In the genomic region with DNA sequence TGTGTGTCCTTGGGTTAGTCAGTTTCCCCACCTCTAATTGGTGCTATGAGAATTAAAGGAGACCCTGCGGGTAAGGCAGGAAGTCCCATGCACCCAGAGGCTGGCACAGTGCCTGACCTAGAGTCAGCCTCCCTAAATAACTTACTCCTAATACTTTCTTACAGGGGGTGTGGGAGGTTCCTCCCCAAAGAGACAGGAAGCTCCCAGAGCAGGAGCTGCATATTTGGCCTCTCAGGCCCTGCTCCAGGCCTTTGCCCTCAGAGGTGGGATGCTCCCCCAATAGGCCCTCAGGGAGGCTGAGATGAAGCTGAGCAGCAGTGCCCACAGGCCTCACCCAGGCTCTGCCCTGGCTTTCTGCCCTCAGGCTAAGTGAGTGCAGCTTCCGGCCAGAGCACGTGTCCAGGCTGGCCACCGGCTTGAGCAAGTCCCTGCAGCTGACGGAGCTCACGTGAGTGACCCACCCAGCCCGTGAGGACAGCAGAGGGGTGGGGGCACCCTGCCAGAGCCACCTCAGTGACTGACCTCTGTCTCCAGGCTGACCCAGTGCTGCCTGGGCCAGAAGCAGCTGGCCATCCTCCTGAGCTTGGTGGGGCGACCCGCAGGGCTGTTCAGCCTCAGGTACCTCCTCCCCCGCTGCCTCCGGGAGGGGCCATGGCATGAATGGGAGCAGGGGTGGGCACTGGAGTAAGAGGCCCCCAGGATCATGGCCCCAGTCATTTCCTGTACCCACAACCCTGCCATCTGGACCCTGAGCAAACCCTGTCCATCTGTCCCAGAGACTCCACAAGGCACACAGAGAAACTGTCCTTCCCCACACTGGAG, we compare ENCODE assay signal across 8 cellular contexts. TPM values are rescaled to one million over a fixed set of nuclear protein-coding genes. Genes with fewer than 3 reads are reported as not detected.
DNase-seq lines count a peak whose midpoint lies in the region; ATAC-seq and TF ChIP-seq lines count a peak whose summit lies in the region.

No MANE protein-coding gene starts in this region.

- H3K27ac Mint-ChIP-seq in CD8-positive, alpha-beta memory T cell, result peak overlapping the region in 6 of 8 donors; percentile 49 to 84 (median 80)
- peak overlapping the region; percentile 68 to 70 for H3K27ac Mint-ChIP-seq in effector memory CD8-positive, alpha-beta T cell
- peak overlapping the region; percentile 83 for H3K27ac Mint-ChIP-seq in neural crest cell (ENCODE audit: unreplicated experiment)

- no peak overlapping the region for H3K4me3 Mint-ChIP-seq in CD8-positive, alpha-beta memory T cell
- no peak overlapping the region for H3K4me3 Mint-ChIP-seq in effector memory CD8-positive, alpha-beta T cell
- no peak overlapping the region for H3K4me3 Mint-ChIP-seq in neural crest cell

- no peak for DNase-seq in CD8-positive, alpha-beta memory T cell
- DNase-seq in NCI-H524 (lab: John Stamatoyannopoulos, UW) (peak; percentile 61 to 80), neural crest cell (ENCODE audit: low read depth, low spot score) (no peak), NCI-H748 treated with DMSO at 0.1 percent for 48 hours (lab: John Stamatoyannopoulos, UW) (no peak), NCI-H1436 (lab: John Stamatoyannopoulos, UW) (no peak)
- no peak for DNase-seq in effector memory CD8-positive, alpha-beta T cell
- DNase-seq in stimulated activated CD4-positive, alpha-beta T cell treated with anti-CD3 and anti-CD28 coated beads, Interleukin-4, amount 100 ng/mL, for 4 hours, result no peak

- no peaks in the 10 kb centered on the region for H3K27me3 ChIP-seq in CD8-positive, alpha-beta memory T cell (ENCODE audit: insufficient read depth, low read length, poor library complexity, severe bottlenecking)

- H3K4me3 ChIP-seq in CD8-positive, alpha-beta memory T cell (ENCODE audit: low read length), result no peak overlapping the region

- peaks cover 0 to 2% of the 10 kb centered on the region in 2 donors for H3K27me3 Mint-ChIP-seq in CD8-positive, alpha-beta memory T cell
- H3K27me3 Mint-ChIP-seq in effector memory CD8-positive, alpha-beta T cell, result no peaks in the 10 kb centered on the region
- H3K27me3 Mint-ChIP-seq in neural crest cell (ENCODE audit: low read depth), result peaks cover 3% of the 10 kb centered on the region

- H3K4me1 ChIP-seq in CD8-positive, alpha-beta memory T cell (ENCODE audit: insufficient read depth, low read length), result peaks cover 7% of the 10 kb centered on the region

- no peak overlapping the region for H3K27ac ChIP-seq in CD8-positive, alpha-beta memory T cell (ENCODE audit: low read depth, low read length)

- POLR2A ChIA-PET in CD8-positive, alpha-beta memory T cell (lab: Charles Lee), result interaction anchor here (1.4 kb wide), 1 partner anchor 20 kb away, joined by 3 read pairs; no protein-coding TSS in a partner anchor

- ATAC-seq in effector memory CD8-positive, alpha-beta T cell (replicated peaks), result no peak
- no peak for ATAC-seq in HG03342 (IDR thresholded peaks at IDR 0.05; ENCODE audit: unreplicated experiment)

- H3K36me3 ChIP-seq in CD8-positive, alpha-beta memory T cell (ENCODE audit: insufficient read depth, low read length), result peaks cover 36% of the 10 kb centered on the region

- no peak for TF ChIP-seq CTCF in neural crest cell (conservative IDR thresholded peaks at IDR 0.05)

- CTCF ChIA-PET in CD8-positive, alpha-beta memory T cell (lab: Charles Lee), result interaction anchor here (0.8 to 1.5 kb wide), 7 partner anchors 10 to 97 kb away, joined by 3 to 5 read pairs (median 3); no protein-coding TSS in a partner anchor

- H3K9me3 Mint-ChIP-seq in CD8-positive, alpha-beta memory T cell, result no peaks in the 10 kb centered on the region
- no peaks in the 10 kb centered on the region for H3K9me3 Mint-ChIP-seq in effector memory CD8-positive, alpha-beta T cell
- H3K9me3 Mint-ChIP-seq in neural crest cell, result no peaks in the 10 kb centered on the region

- H3K36me3 Mint-ChIP-seq in CD8-positive, alpha-beta memory T cell, result peaks cover 3 to 78% (median 24%) of the 10 kb centered on the region in 3 donors
- peaks cover 72% of the 10 kb centered on the region for H3K36me3 Mint-ChIP-seq in effector memory CD8-positive, alpha-beta T cell (ENCODE audit: insufficient read depth)
- H3K36me3 Mint-ChIP-seq in neural crest cell (ENCODE audit: low read depth), result no peaks in the 10 kb centered on the region

- H3K9me3 ChIP-seq in CD8-positive, alpha-beta memory T cell (ENCODE audit: low read length), result no peaks in the 10 kb centered on the region

- peaks cover 15 to 24% (median 21%) of the 10 kb centered on the region in 3 donors for H3K4me1 Mint-ChIP-seq in CD8-positive, alpha-beta memory T cell
- peaks cover 5 to 12% of the 10 kb centered on the region in 2 donors for H3K4me1 Mint-ChIP-seq in effector memory CD8-positive, alpha-beta T cell (ENCODE audit: low read depth in 2 of 2)
- H3K4me1 Mint-ChIP-seq in neural crest cell, result peaks cover 12% of the 10 kb centered on the region

RNA-seq across cellular contexts. Expression of a gene that starts 31.1 kb away (rescaled TPM):
- 1 to 10 TPM; 9.4 TPM for total RNA-seq in CD8-positive, alpha-beta memory T cell
- 90.4 TPM for polyA plus RNA-seq in CD8-positive, alpha-beta memory T cell
- total RNA-seq in neural crest cell, result 33.1 and 36.9 TPM in 2 replicates

Comparison
In these comparisons a context has a peak if more than half of its experiments do, and no peak if none do; other contexts are left out.
1. DNase-seq: peak in NCI-H524 (2 of 2); none in CD8-positive, alpha-beta memory T cell (0 of 5), effector memory CD8-positive, alpha-beta T cell (0 of 3), neural crest cell (single experiment), stimulated activated CD4-positive, alpha-beta T cell treated with anti-CD3 and anti-CD28 coated beads, Interleukin-4, amount 100 ng/mL, for 4 hours (0 of 2), NCI-H748 treated with DMSO at 0.1 percent for 48 hours (single experiment) and NCI-H1436 (single experiment).
2. Peak in every context shown above with its lines, with median percentiles within 50 percentile points of each other: H3K27ac Mint-ChIP-seq.